In genomic region chr11:110675548-110675947, GRCh38 we compare ENCODE assay signal across 18 cellular contexts. TPM values are rescaled to one million over a fixed set of nuclear protein-coding genes. Genes with fewer than 3 reads are reported as not detected.
A peak's percentile ranks its signal among the peaks of the same experiment; 100 is the strongest.
DNase-seq lines count a peak whose midpoint lies in the region; ATAC-seq and TF ChIP-seq lines count a peak whose summit lies in the region.
"Had no signal": no experiment of that assay in that cellular context is flagged by ENCODE, and none has a peak within 500 bp of the region (broad histone marks: within the 10 kb centered on the region; RNA-seq: fewer than 3 reads in every experiment).

No MANE protein-coding gene starts in this region.

- H3K27me3 Mint-ChIP-seq in chondrocyte (ENCODE audit: low read depth): peaks cover 3% of the 10 kb centered on the region

- no peak overlapping the region for H3K4me2 ChIP-seq in SK-N-SH
- H3K4me2 ChIP-seq: A549; BLaER1 treated with 17β-estradiol and CSF1 and Interleukin-3, amounts not matched to agents 10 nM and 100 nM had no signal

- CTCF ChIA-PET in SK-N-SH (lab: Yijun Ruan, JAX): interaction anchor here (0.8 kb wide), 1 partner anchor 9 kb away, joined by 3 read pairs; no protein-coding TSS in a partner anchor

- H3K9ac ChIP-seq in SK-N-SH: no peak overlapping the region
- H3K9ac ChIP-seq: BLaER1 treated with 17β-estradiol and CSF1 and Interleukin-3, amounts not matched to agents 10 nM and 100 nM had no signal

- ATAC-seq in SK-N-SH treated with all-trans-retinoic acid at 6 μM for 48 hours: no peak
- ATAC-seq: A549; CD8-positive, alpha-beta T cell had no signal

- peaks cover 1% of the 10 kb centered on the region for H3K36me3 Mint-ChIP-seq in chondrocyte (ENCODE audit: low read depth)
- H3K36me3 Mint-ChIP-seq: CD8-positive, alpha-beta T cell had no signal

- no peak overlapping the region for H2AFZ ChIP-seq in SK-N-SH (ENCODE audit: low read depth)

- no peak for TF ChIP-seq CTCF in SK-N-SH (IDR thresholded peaks at IDR 0.05)
- no peak for TF ChIP-seq CTCF in chondrocyte (IDR thresholded peaks at IDR 0.05)
- TF ChIP-seq CTCF in esophagus squamous epithelium (IDR thresholded peaks at IDR 0.05): no peak

- H3K9me3 ChIP-seq in SK-N-SH (peaks cover 7% of the 10 kb centered on the region; the same call in 1 of the 2 replicates), esophagus squamous epithelium (no peaks in the 10 kb centered on the region)
- H3K9me3 ChIP-seq: A549, Caco-2 had no signal

- no peak for TF ChIP-seq POLR2A in esophagus squamous epithelium (IDR thresholded peaks at IDR 0.05)

- H3K27ac ChIP-seq in SK-N-SH (ENCODE audit: low read depth in 2 of 2, low read length in 1 of 2) (no peak overlapping the region), esophagus squamous epithelium (no peak overlapping the region)
- H3K27ac ChIP-seq: 22Rv1; A549; BLaER1 treated with 17β-estradiol and CSF1 and Interleukin-3, amounts not matched to agents 10 nM and 100 nM; C4-2B had no signal

- H3F3A ChIP-seq in SK-N-SH (replicated peaks; ENCODE audit: insufficient read depth): no peaks in the 10 kb centered on the region

- no peak overlapping the region for H3K4me3 Mint-ChIP-seq in chondrocyte (ENCODE audit: unreplicated experiment)
- H3K4me3 Mint-ChIP-seq: B cell; CD4-positive, alpha-beta T cell; CD8-positive, alpha-beta T cell had no signal

- intact Hi-C loops in esophagus squamous epithelium (cut with DNase I): no loop called here

- no peaks in the 10 kb centered on the region for H3K79me2 ChIP-seq in SK-N-SH (ENCODE audit: insufficient read depth)

- H3K4me1 ChIP-seq in SK-N-SH (ENCODE audit: control insufficient read depth in 1 of 2, insufficient read depth in 2 of 2, low read depth in 1 of 2, low read length in 1 of 2) (no peaks in the 10 kb centered on the region), esophagus squamous epithelium (no peaks in the 10 kb centered on the region)
- H3K4me1 ChIP-seq: A549; BLaER1 treated with 17β-estradiol and CSF1 and Interleukin-3, amounts not matched to agents 10 nM and 100 nM; Caco-2 had no signal

- TF ChIP-seq EP300 in SK-N-SH (IDR thresholded peaks at IDR 0.05; ENCODE audit: borderline replicate concordance in 1 of 2, low read depth in 1 of 2, low read length in 1 of 2): no peak

- no peak for DNase-seq in SK-N-SH
- peak; percentile 71 for DNase-seq in chondrocyte (ENCODE audit: low spot score)
- no peak for DNase-seq in NCI-H2081 treated with DMSO at 0.1 percent for 48 hours (lab: John Stamatoyannopoulos, UW)
- no peak for DNase-seq in esophagus squamous epithelium (lab: John Stamatoyannopoulos, UW)
- DNase-seq: AML-193; Caco-2; Calu3; CD4-positive, alpha-beta T cell; CD8-positive, alpha-beta T cell; DMS79 treated with DMSO at 0.1 percent for 48 hours; GF-D8 had no signal

- H3K4me3 ChIP-seq in SK-N-SH (ENCODE audit: low read depth in 2 of 2, low read length in 1 of 2): no peak overlapping the region
- H3K4me3 ChIP-seq in esophagus squamous epithelium: no peak overlapping the region
- H3K4me3 ChIP-seq: A549; BLaER1 treated with 17β-estradiol and CSF1 and Interleukin-3, amounts not matched to agents 10 nM and 100 nM had no signal

- 14% methylated on average over 1 of the region's 2 CpGs for WGBS in SK-N-SH (ENCODE audit: low lambda C conversion rate)
- WGBS in esophagus squamous epithelium, 2 donors: 83 to 94% methylated on average over 2 of the region's 2 CpGs

- H3K27me3 ChIP-seq in SK-N-SH (ENCODE audit: insufficient read depth): no peaks in the 10 kb centered on the region
- no peaks in the 10 kb centered on the region for H3K27me3 ChIP-seq in esophagus squamous epithelium
- H3K27me3 ChIP-seq: BLaER1 treated with 17β-estradiol and CSF1 and Interleukin-3, amounts not matched to agents 10 nM and 100 nM had no signal

- no peak overlapping the region for H3K27ac Mint-ChIP-seq in chondrocyte (ENCODE audit: unreplicated experiment)
- H3K27ac Mint-ChIP-seq: B cell; CD4-positive, alpha-beta T cell; CD8-positive, alpha-beta T cell had no signal

- H3K9me2 ChIP-seq in SK-N-SH: 0 out of 2 replicates have a peak, but pooled peaks cover 6% of the 10 kb centered on the region

- POLR2A ChIA-PET in SK-N-SH (lab: Yijun Ruan, JAX): no interaction called here

- peaks cover 6% of the 10 kb centered on the region for H3K4me1 Mint-ChIP-seq in chondrocyte (ENCODE audit: low read depth)
- H3K4me1 Mint-ChIP-seq: B cell had no signal

- H3K36me3 ChIP-seq in SK-N-SH (replicated peaks in 1 of 2; ENCODE audit: control insufficient read depth in 1 of 2, insufficient read depth in 2 of 2, low read length in 1 of 2) (no peaks in the 10 kb centered on the region), esophagus squamous epithelium (no peaks in the 10 kb centered on the region)
- H3K36me3 ChIP-seq: BLaER1 treated with 17β-estradiol and CSF1 and Interleukin-3, amounts not matched to agents 10 nM and 100 nM had no signal

- H3K9me3 Mint-ChIP-seq in chondrocyte (ENCODE audit: low read depth): peaks cover 16% of the 10 kb centered on the region
- H3K9me3 Mint-ChIP-seq: CD8-positive, alpha-beta T cell had no signal

- no peaks in the 10 kb centered on the region for H4K20me1 ChIP-seq in SK-N-SH (ENCODE audit: insufficient read depth)
- H4K20me1 ChIP-seq: BLaER1 treated with 17β-estradiol and CSF1 and Interleukin-3, amounts not matched to agents 10 nM and 100 nM had no signal

- TF ChIP-seq RAD21 in SK-N-SH (IDR thresholded peaks at IDR 0.05; ENCODE audit: low read length): no peak

TF ChIP-seq in SK-N-SH treated with all-trans-retinoic acid at 6 μM for 48 hours, 23 proteins besides CTCF, POLR2A, EP300 and RAD21:
- TF ChIP-seq OSR1 (CRISPR knock-in tag; IDR thresholded peaks at IDR 0.05): no peak
- peak; percentile 77; the same call in 1 of the 2 replicates for TF ChIP-seq ZFP3 (CRISPR knock-in tag; IDR thresholded peaks at IDR 0.05)
- TF ChIP-seq PATZ1 (CRISPR knock-in tag; IDR thresholded peaks at IDR 0.05; ENCODE audit: borderline replicate concordance): no peak

TF ChIP-seq in SK-N-SH, 30 proteins besides CTCF, POLR2A, EP300 and RAD21 (continues in another document):
- TF ChIP-seq PBX3 (IDR thresholded peaks at IDR 0.05) (no peak), FOXM1 (IDR thresholded peaks at IDR 0.05; ENCODE audit: low read depth) (no peak), GATA2 (CRISPR knock-in tag; IDR thresholded peaks at IDR 0.05) (no peak), ELF1 (IDR thresholded peaks at IDR 0.05) (no peak), USF2 (IDR thresholded peaks at IDR 0.05; ENCODE audit: borderline replicate concordance, low read depth, low read length) (no peak), IRF3 (IDR thresholded peaks at IDR 0.05; ENCODE audit: low read depth, low read length) (no peak), TAF1 (IDR thresholded peaks at IDR 0.05; ENCODE audit: borderline replicate concordance, low read depth, low read length) (no peak), RXRA (IDR thresholded peaks at IDR 0.05; ENCODE audit: borderline replicate concordance, low read depth) (no peak), EZH2phosphoT487 (IDR thresholded peaks at IDR 0.05; ENCODE audit: borderline replicate concordance, low read depth) (no peak), RFX5 (IDR thresholded peaks at IDR 0.05; ENCODE audit: low read length) (no peak), FOXJ3 (CRISPR knock-in tag; IDR thresholded peaks at IDR 0.05) (no peak), ZBTB33 (IDR thresholded peaks at IDR 0.05; ENCODE audit: borderline replicate concordance, low read depth) (no peak), RCOR1 (IDR thresholded peaks at IDR 0.05; ENCODE audit: low read length) (no peak)

RNA-seq across cellular contexts. Expression of gene ARHGAP20, which starts 36.7 kb away (rescaled TPM):
- 0.76 and 0.78 TPM in 2 replicates for polyA plus RNA-seq in SK-N-SH (2012; rRNA removed)
- 0.80 TPM in 2 replicates for polyA plus RNA-seq in SK-N-SH (2012; cell fraction: cytosol; rRNA removed)
- 1.3 and 2.1 TPM in 2 replicates for polyA plus RNA-seq in SK-N-SH (2012; cell fraction: nucleus; rRNA removed)
- total RNA-seq in chondrocyte (0.62 to 1.2 TPM (median 0.62 TPM) in 3 replicates), esophagus squamous epithelium (1 to 10 TPM; 1.4 to 4.8 (median 2.5) TPM)
- total RNA-seq: A172; Calu3; CD4-positive, alpha-beta T cell had no signal
